Comparison of ENCODE assay signal across 3 cellular contexts in the genomic region with DNA sequence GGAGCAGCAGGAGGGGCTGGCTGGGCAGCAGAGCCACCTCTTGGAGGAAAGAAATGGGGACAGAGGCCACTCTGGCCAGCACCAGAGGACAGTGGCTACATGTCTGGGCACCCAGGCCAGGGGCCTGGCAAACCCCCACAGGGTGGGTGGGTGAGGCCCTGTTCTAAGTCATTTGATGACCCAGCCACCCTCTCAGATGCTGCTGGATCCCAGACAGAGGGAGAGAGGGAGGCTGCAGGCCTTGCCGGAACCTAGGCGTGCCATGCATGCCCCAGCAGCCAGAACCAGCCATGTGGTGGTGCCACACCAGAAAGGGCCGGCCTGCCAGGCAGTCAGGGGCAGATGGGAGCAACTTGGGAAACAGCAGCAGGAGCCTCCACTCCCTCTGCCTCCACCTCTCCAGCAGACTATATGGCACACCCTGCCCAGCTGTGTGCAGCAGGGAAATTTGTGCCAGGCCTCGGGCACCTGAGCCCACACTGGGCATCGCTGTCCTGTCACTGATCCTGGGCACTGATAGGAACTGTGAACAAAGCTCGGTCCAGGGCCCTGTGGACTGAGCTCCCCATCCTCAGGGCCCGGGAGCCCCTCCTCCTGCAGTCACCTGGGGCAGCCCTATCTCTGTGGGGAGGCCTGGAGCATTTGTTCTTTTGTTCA.
TF ChIP-seq lines count a peak whose summit lies in the region.

No MANE protein-coding gene starts in this region.

TF ChIP-seq in SK-N-SH, 30 proteins besides CTCF, POLR2A, EP300 and RAD21:
- TF ChIP-seq, protein P1, sequence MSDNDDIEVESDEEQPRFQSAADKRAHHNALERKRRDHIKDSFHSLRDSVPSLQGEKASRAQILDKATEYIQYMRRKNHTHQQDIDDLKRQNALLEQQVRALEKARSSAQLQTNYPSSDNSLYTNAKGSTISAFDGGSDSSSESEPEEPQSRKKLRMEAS (IDR thresholded peaks at IDR 0.05; ENCODE audit: low read depth), result no peak
- TF ChIP-seq FOXJ3 (CRISPR knock-in tag; IDR thresholded peaks at IDR 0.05) (0 out of 2 replicates have a peak, but pooled peaks have one; percentile 14), GATA2 (CRISPR knock-in tag; IDR thresholded peaks at IDR 0.05) (0 out of 2 replicates have a peak, but pooled peaks have one; percentile 21), TCF12 (IDR thresholded peaks at IDR 0.05) (no peak)
- TF ChIP-seq, protein P2, sequence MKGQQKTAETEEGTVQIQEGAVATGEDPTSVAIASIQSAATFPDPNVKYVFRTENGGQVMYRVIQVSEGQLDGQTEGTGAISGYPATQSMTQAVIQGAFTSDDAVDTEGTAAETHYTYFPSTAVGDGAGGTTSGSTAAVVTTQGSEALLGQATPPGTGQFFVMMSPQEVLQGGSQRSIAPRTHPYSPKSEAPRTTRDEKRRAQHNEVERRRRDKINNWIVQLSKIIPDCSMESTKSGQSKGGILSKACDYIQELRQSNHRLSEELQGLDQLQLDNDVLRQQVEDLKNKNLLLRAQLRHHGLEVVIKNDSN (IDR thresholded peaks at IDR 0.05; ENCODE audit: borderline replicate concordance, low read depth), result no peak

TF ChIP-seq in SK-N-SH treated with all-trans-retinoic acid at 6 μM for 48 hours, 23 proteins besides CTCF, POLR2A, EP300 and RAD21:
- no peak for TF ChIP-seq ZFP30 (CRISPR knock-in tag; IDR thresholded peaks at IDR 0.05)
- TF ChIP-seq ESRRG (CRISPR knock-in tag; IDR thresholded peaks at IDR 0.05), result no peak
- TF ChIP-seq ISL1 (CRISPR knock-in tag; IDR thresholded peaks at IDR 0.05), result no peak
TF ChIP-seq in SK-N-SH treated with all-trans-retinoic acid at 6 μM for 48 hours: peak in this region for 0.

TF ChIP-seq in K562, 482 proteins besides CTCF, POLR2A, EP300 and RAD21:
- TF ChIP-seq SAP30 (IDR thresholded peaks at IDR 0.05; ENCODE audit: borderline replicate concordance, insufficient read depth, low read depth, low read length, poor library complexity, severe bottlenecking) (no peak), TEAD4 (IDR thresholded peaks at IDR 0.05; ENCODE audit: low read length) (no peak), TEAD4 (CRISPR knock-in tag; IDR thresholded peaks at IDR 0.05; ENCODE audit: borderline replicate concordance) (peak; percentile 61; the same call in 1 of the 2 replicates), ZNF24 (IDR thresholded peaks at IDR 0.05) (0 out of 2 replicates have a peak, but pooled peaks have one; percentile 27), ZC3H4 (CRISPR knock-in tag; IDR thresholded peaks at IDR 0.05; ENCODE audit: borderline replicate concordance) (peak; percentile 77; the same call in 1 of the 2 replicates), NR3C1 (CRISPR knock-in tag; IDR thresholded peaks at IDR 0.05) (peak; percentile 28; the same call in 1 of the 2 replicates)
